ENCODE assay signal across 13 cellular contexts in the genomic region with DNA sequence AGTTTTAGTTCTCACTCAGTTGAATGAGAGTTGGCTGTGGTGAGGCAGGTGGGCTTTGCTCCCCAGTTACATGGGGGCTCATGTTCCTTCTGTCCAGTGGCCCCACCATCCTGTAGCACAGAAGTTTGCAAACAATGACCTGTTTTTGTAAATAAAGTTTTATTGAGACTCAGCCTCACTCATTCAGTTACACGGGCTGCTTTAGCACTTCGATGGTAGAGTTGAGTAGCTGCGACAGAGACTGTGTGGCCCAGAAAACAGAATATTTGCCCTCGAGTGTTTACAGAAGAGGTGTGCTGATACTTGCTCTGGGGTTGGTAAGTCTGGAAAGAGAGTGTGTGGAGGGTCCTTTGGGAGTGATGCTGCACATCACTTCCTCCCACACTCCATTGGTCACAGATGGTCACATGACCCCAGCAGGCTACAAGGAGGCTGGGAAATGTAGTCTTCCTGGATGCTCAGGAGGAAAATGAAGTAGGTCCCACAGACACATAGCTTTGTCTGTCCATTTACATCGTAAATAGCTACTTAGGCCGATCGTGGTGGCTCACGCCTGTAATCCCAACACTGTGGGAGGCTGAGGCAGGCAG. TPM values are rescaled to one million over a fixed set of nuclear protein-coding genes. Genes with fewer than 3 reads are reported as not detected.
A peak's percentile ranks its signal among the peaks of the same experiment; 100 is the strongest.
DNase-seq lines count a peak whose midpoint lies in the region; FAIRE-seq and TF ChIP-seq lines count a peak whose summit lies in the region.
"Had no signal": no experiment of that assay in that cellular context is flagged by ENCODE, and none has a peak within 500 bp of the region (broad histone marks: within the 10 kb centered on the region; RNA-seq: fewer than 3 reads in every experiment).

No MANE protein-coding gene starts in this region.

- peak; percentile 21 to 47 for DNase-seq in Caco-2
- peak; percentile 22 for DNase-seq in H54 (ENCODE audit: insufficient read length, low spot score)
- DNase-seq in RPMI7951 (ENCODE audit: low read depth), result peak; percentile 37
- DNase-seq in iPS DF 6.9 (ENCODE audit: low read depth, low spot score), result peak; percentile 31
- no peak for DNase-seq in NOMO-1 treated with dmso at 0.1 percent for 144 hours (lab: John Stamatoyannopoulos, UW; ENCODE audit: unreplicated experiment)
- DNase-seq in central memory CD4-positive, alpha-beta T cell, result no peak
- no peak for DNase-seq in NK-92 treated with Interleukin-12 subunit alpha and Interleukin-12 subunit beta, amount 100 ng/mL, for 24 hours (lab: John Stamatoyannopoulos, UW)
- DNase-seq in spleen, result no peak
- DNase-seq: activated CD8-positive, alpha-beta memory T cell treated with anti-CD3 and anti-CD28 coated beads, Interleukin-2, amount 50 U/mL, for 4 hours; left ventricle myocardium superior; NCI-H187 treated with DMSO at 0.1 percent for 48 hours; ovary had no signal

- POLR2A ChIA-PET in Caco-2 (lab: Charles Lee), result no interaction called here

- WGBS in iPS DF 6.9 (ENCODE audit: insufficient coverage, insufficient read length), result no CpG with 5 or more reads among the region's 8 CpGs
- 77 to 87% (median 80%) methylated on average over 8 of the region's 8 CpGs for WGBS in spleen, 5 donors

- H3K36me3 Mint-ChIP-seq in Caco-2 (ENCODE audit: insufficient read depth, unreplicated experiment), result no peaks in the 10 kb centered on the region

- TF ChIP-seq POLR2A in H54 (IDR thresholded peaks at IDR 0.05; ENCODE audit: low read depth, low read length) (no peak), spleen (IDR thresholded peaks at IDR 0.05) (no peak)

- CTCF ChIA-PET in Caco-2 (lab: Charles Lee), result no interaction called here

- H3K36me3 ChIP-seq in Caco-2 (ENCODE audit: control insufficient read depth, insufficient read depth, low read length) (no peaks in the 10 kb centered on the region), iPS DF 6.9 (ENCODE audit: control insufficient read depth, insufficient read depth, low read length) (no peaks in the 10 kb centered on the region), spleen (no peaks in the 10 kb centered on the region)
- H3K36me3 ChIP-seq: ovary had no signal

- peaks cover 21% of the 10 kb centered on the region for H3K27me3 Mint-ChIP-seq in Caco-2 (ENCODE audit: insufficient read depth, unreplicated experiment)

- no peaks in the 10 kb centered on the region for H3K27me3 ChIP-seq in Caco-2 (replicated peaks; ENCODE audit: control insufficient read depth, insufficient read depth, low read length)
- no peaks in the 10 kb centered on the region for H3K27me3 ChIP-seq in iPS DF 6.9 (ENCODE audit: control insufficient read depth, insufficient read depth, low read length)
- peaks cover 0 to 50% (median 6%) of the 10 kb centered on the region in 7 donors for H3K27me3 ChIP-seq in spleen (replicated peaks in 1 of 7)
- H3K27me3 ChIP-seq: ovary had no signal

- intact Hi-C loops in Caco-2 (cut with micrococcal nuclease; ENCODE audit: unreplicated experiment), result no loop called here
- intact Hi-C loops in spleen (cut with DNase I; ENCODE audit: low total_unique reads), result no loop called here

- no peaks in the 10 kb centered on the region for H3K4me1 ChIP-seq in Caco-2
- no peaks in the 10 kb centered on the region for H3K4me1 ChIP-seq in iPS DF 6.9 (ENCODE audit: control insufficient read depth, insufficient read depth, low read length)
- H3K4me1 ChIP-seq in spleen, result peaks cover 0 to 19% (median 0%) of the 10 kb centered on the region in 6 donors

- no peaks in the 10 kb centered on the region for H3K9me3 Mint-ChIP-seq in Caco-2 (ENCODE audit: unreplicated experiment)

- no peaks in the 10 kb centered on the region for H3K4me1 Mint-ChIP-seq in Caco-2 (ENCODE audit: low read depth, unreplicated experiment)

- H3K27ac Mint-ChIP-seq in Caco-2 (ENCODE audit: unreplicated experiment), result no peak overlapping the region

- no peak overlapping the region for H3K27ac ChIP-seq in iPS DF 6.9 (ENCODE audit: low read length)
- H3K27ac ChIP-seq in spleen, result no peak overlapping the region
- H3K27ac ChIP-seq: ovary had no signal

- no peak overlapping the region for H3K4me3 Mint-ChIP-seq in Caco-2 (ENCODE audit: unreplicated experiment)

- FAIRE-seq in H54 (lab: Jason Lieb, UNC), result no peak

- H3K9me3 ChIP-seq in Caco-2 (no peaks in the 10 kb centered on the region), iPS DF 6.9 (ENCODE audit: control insufficient read depth, insufficient read depth, low read length) (no peaks in the 10 kb centered on the region), spleen (peaks cover 0 to 4% (median 0%) of the 10 kb centered on the region in 8 donors)
- H3K9me3 ChIP-seq: ovary had no signal

- TF ChIP-seq CTCF in Caco-2 (IDR thresholded peaks at IDR 0.05; ENCODE audit: insufficient read depth in 1 of 2, low read depth in 1 of 2, low read length in 1 of 2, severe bottlenecking in 1 of 2, unreplicated experiment in 1 of 2) (no peak), spleen (IDR thresholded peaks at IDR 0.05 in 8 of 11, conservative IDR thresholded peaks at IDR 0.05 in 3 of 11) (no peak)

- BruUV-seq in Caco-2 (replicated peaks; lab: Mats Ljungman, UMichigan), result no TSS peak

- H3K4me3 ChIP-seq in Caco-2 (ENCODE audit: low read depth, low read length) (no peak overlapping the region), iPS DF 6.9 (ENCODE audit: low read length) (no peak overlapping the region), spleen (no peak overlapping the region)
- H3K4me3 ChIP-seq: ovary had no signal

RNA-seq across cellular contexts. Expression of a gene that starts 34.6 kb away (rescaled TPM):
- 8.3 and 9.2 TPM in 2 replicates for total RNA-seq in Caco-2 (2022)
- 7.6 and 10.3 TPM in 2 replicates for total RNA-seq in RPMI7951 (2014; rRNA removed; shearing (Covaris generic))
- total RNA-seq in spleen, result 10 to 100 TPM; 12.4 to 35.4 (median 25.6) TPM
- polyA plus RNA-seq in spleen, result 10 to 100 TPM; 17.5 to 23.4 (median 20.1) TPM

RNA-seq across cellular contexts. Expression of a gene that starts 37.7 kb away (rescaled TPM):
- total RNA-seq in Caco-2 (2022) (not detected in 2 replicates), spleen (not detected)
- not detected in 2 replicates for total RNA-seq in RPMI7951 (2014; rRNA removed; shearing (Covaris generic))
- polyA plus RNA-seq in spleen, result not detected
- total RNA-seq: left ventricle myocardium superior, ovary had no signal
- polyA plus RNA-seq: esophagus, ovary had no signal

Comparison
In these comparisons a context has a peak if more than half of its experiments do, and no peak if none do; other contexts are left out.
1. DNase-seq: peak in Caco-2 (2 of 2), H54 (single experiment), RPMI7951 (single experiment) and iPS DF 6.9 (single experiment); none in NOMO-1 treated with dmso at 0.1 percent for 144 hours (single experiment), central memory CD4-positive, alpha-beta T cell (single experiment), NK-92 treated with Interleukin-12 subunit alpha and Interleukin-12 subunit beta, amount 100 ng/mL, for 24 hours (single experiment) and spleen (single experiment).